22 cellular contexts compared by ENCODE assay signal in the genomic region with DNA sequence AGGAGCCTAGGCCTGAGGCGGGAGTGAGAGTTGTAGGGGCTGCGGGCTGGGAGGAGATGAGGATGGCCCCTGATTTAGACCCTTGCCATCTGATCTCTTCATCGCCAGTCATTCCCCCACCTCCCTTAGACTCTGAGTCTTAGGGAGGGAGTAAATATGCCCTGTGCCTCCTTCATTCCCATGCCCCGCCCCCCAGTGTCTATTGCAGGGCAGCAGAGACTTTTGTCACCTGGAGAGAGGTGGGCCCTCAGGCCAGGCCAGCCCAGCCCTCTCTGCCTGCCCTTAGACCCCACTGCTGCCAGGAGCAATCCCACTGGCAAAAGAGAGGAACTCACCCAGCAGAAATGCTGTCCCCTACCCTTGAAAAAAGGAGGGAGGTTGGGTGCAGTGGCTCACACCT. TPM values are rescaled to one million over a fixed set of nuclear protein-coding genes. Genes with fewer than 3 reads are reported as not detected.
"Had no signal": no experiment of that assay in that cellular context is flagged by ENCODE, and none has a peak within 500 bp of the region (broad histone marks: within the 10 kb centered on the region; RNA-seq: fewer than 3 reads in every experiment).

No MANE protein-coding gene starts in this region.

- H3K4me3 ChIP-seq: gastroesophageal sphincter, ovary, skin epidermis, stomach, thyroid gland had no signal

- H3K27me3 ChIP-seq: ovary, thyroid gland had no signal

- H3K27ac ChIP-seq: thyroid gland had no signal

- H3K4me3 Mint-ChIP-seq: activated T-helper 1 cell treated with anti-CD3 and anti-CD28 coated beads, Interleukin-12 subunit alpha, Interleukin-12 subunit beta, Interleukin-2, Interleukin-4 antibody, amounts not matched to agents 30 ng/mL and 10 ng/mL and 1 ng/mL, durations not matched to agents 14 hours and 24 hours and 36 hours; stimulated activated effector memory CD8-positive, alpha-beta T cell treated with anti-CD3 and anti-CD28 coated beads, Interleukin-12 subunit alpha, Interleukin-12 subunit beta, amount 100 ng/mL, for 72 hours had no signal

- H3K36me3 ChIP-seq: ovary had no signal

- H3K9me3 Mint-ChIP-seq: activated T-helper 1 cell treated with anti-CD3 and anti-CD28 coated beads, Interleukin-12 subunit alpha, Interleukin-12 subunit beta, Interleukin-2, Interleukin-4 antibody, amounts not matched to agents 30 ng/mL and 10 ng/mL and 1 ng/mL, durations not matched to agents 14 hours and 24 hours and 36 hours; naive thymus-derived CD8-positive, alpha-beta T cell; stimulated activated effector memory CD8-positive, alpha-beta T cell treated with anti-CD3 and anti-CD28 coated beads, Interleukin-12 subunit alpha, Interleukin-12 subunit beta, amount 100 ng/mL, for 72 hours had no signal

- DNase-seq: activated CD4-positive, alpha-beta T cell treated with anti-CD3 and anti-CD28 coated beads for 48 hours; activated CD4-positive, alpha-beta T cell treated with anti-CD3 and anti-CD28 coated beads, Interleukin-2, amount 50 U/mL, for 48 hours; activated CD8-positive, alpha-beta memory T cell treated with anti-CD3 and anti-CD28 coated beads for 24 hours; activated gamma-delta T cell; activated naive CD4-positive, alpha-beta T cell treated with anti-CD3 and anti-CD28 coated beads, Interleukin-2, amount 50 U/mL, for 16 hours; activated T-cell treated with anti-CD3 and anti-CD28 coated beads, Interleukin-2, amount 50 U/mL, for 1 hour; amniotic stem cell; caudate nucleus; hippocampal formation; left colon; naive thymus-derived CD8-positive, alpha-beta T cell; ovary; stimulated activated CD4-positive, alpha-beta T cell treated with anti-CD3 and anti-CD28 coated beads, Interleukin-4, amount 100 ng/mL, for 24 hours; stomach; T-helper 1 cell; thyroid gland had no signal

- H3K9me3 ChIP-seq: gastroesophageal sphincter, ovary, stomach, thyroid gland had no signal

- ATAC-seq: gastroesophageal sphincter; left colon; naive thymus-derived CD8-positive, alpha-beta T cell; sciatic nerve; stimulated activated effector memory CD8-positive, alpha-beta T cell treated with anti-CD3 and anti-CD28 coated beads, Interleukin-12 subunit alpha, Interleukin-12 subunit beta, amount 100 ng/mL, for 72 hours had no signal

- H3K27ac Mint-ChIP-seq: activated T-helper 1 cell treated with anti-CD3 and anti-CD28 coated beads, Interleukin-12 subunit alpha, Interleukin-12 subunit beta, Interleukin-2, Interleukin-4 antibody, amounts not matched to agents 30 ng/mL and 10 ng/mL and 1 ng/mL, durations not matched to agents 14 hours and 24 hours and 36 hours; progenitor cell of endocrine pancreas; stimulated activated effector memory CD8-positive, alpha-beta T cell treated with anti-CD3 and anti-CD28 coated beads, Interleukin-12 subunit alpha, Interleukin-12 subunit beta, amount 100 ng/mL, for 72 hours had no signal

RNA-seq across cellular contexts. Expression of a gene that starts 3.2 kb away (rescaled TPM):
- total RNA-seq: activated T-helper 1 cell treated with anti-CD3 and anti-CD28 coated beads, Interleukin-12 subunit alpha, Interleukin-12 subunit beta, Interleukin-2, Interleukin-4 antibody, amounts not matched to agents 30 ng/mL and 10 ng/mL and 1 ng/mL, durations not matched to agents 14 hours and 24 hours and 36 hours; naive thymus-derived CD8-positive, alpha-beta T cell had no signal
